In the genomic region with DNA sequence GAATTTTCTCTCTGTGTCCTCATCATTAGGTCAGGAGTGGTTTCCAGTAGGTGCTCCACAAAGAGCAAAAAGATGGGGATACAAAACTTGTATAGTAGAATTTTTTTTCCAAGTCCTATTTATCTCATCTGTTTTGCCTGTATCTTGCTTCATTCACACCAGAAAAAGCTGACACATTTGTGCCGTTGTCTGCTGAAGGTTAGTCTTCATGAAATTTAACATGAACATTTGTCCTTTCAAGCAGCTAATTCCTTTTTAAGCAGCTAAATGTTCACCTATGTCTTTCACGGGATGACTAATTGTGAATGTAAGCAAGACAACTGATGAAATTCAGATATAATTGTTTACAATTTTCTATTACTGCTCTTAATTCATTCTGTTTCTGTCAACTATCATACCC, we compare ENCODE assay signal across 1 cellular context.
TF ChIP-seq lines count a peak whose summit lies in the region.

No MANE protein-coding gene starts in this region.

TF ChIP-seq in liver, 16 proteins besides CTCF, POLR2A, EP300 and RAD21:
- no peak for TF ChIP-seq RXRA (IDR thresholded peaks at IDR 0.05)
